Comparison of ENCODE assay signal across 7 cellular contexts in genomic region chr14:73173092-73173735, GRCh38. TPM values are rescaled to one million over a fixed set of nuclear protein-coding genes. Genes with fewer than 3 reads are reported as not detected.
DNase-seq lines count a peak whose midpoint lies in the region; ATAC-seq and TF ChIP-seq lines count a peak whose summit lies in the region.

No MANE protein-coding gene starts in this region.

- ATAC-seq in gastroesophageal sphincter (no peak), HG02798 (IDR thresholded peaks at IDR 0.05; ENCODE audit: poor library complexity, unreplicated experiment) (no peak)

- no peak overlapping the region for H3K27ac ChIP-seq in SU-DHL-6 (ENCODE audit: low read depth, low read length)
- H3K27ac ChIP-seq in gastroesophageal sphincter, result no peak overlapping the region
- peak overlapping the region; percentile 49 for H3K27ac ChIP-seq in substantia nigra (ENCODE audit: low read depth, low read length, poor library complexity, severe bottlenecking)

- H2AFZ ChIP-seq in SU-DHL-6 (ENCODE audit: low read depth, low read length, severe bottlenecking), result no peak overlapping the region

- H3K4me1 ChIP-seq in gastroesophageal sphincter, result no peaks in the 10 kb centered on the region

- H4K20me1 ChIP-seq in SU-DHL-6 (ENCODE audit: low read depth, low read length), result no peaks in the 10 kb centered on the region

- H3K79me2 ChIP-seq in SU-DHL-6 (ENCODE audit: insufficient read depth, low read length), result no peaks in the 10 kb centered on the region

- no peaks in the 10 kb centered on the region for H3K27me3 ChIP-seq in SU-DHL-6 (ENCODE audit: low read length)
- H3K27me3 ChIP-seq in gastroesophageal sphincter, result no peaks in the 10 kb centered on the region

- TF ChIP-seq EP300 in gastroesophageal sphincter (IDR thresholded peaks at IDR 0.05), result no peak

- H3K9me3 ChIP-seq in SU-DHL-6 (ENCODE audit: insufficient read depth, low read length) (no peaks in the 10 kb centered on the region), gastroesophageal sphincter (no peaks in the 10 kb centered on the region)

- peak; percentile 40 for TF ChIP-seq CTCF in SU-DHL-6 (IDR thresholded peaks at IDR 0.05; ENCODE audit: insufficient read depth, low read length, poor library complexity, severe bottlenecking)
- peak; percentile 25 to 55 (median 34) for TF ChIP-seq CTCF in gastroesophageal sphincter (IDR thresholded peaks at IDR 0.05)

- H3K4me2 ChIP-seq in SU-DHL-6 (ENCODE audit: low read depth, low read length, poor library complexity, severe bottlenecking), result no peak overlapping the region

- H3K4me3 ChIP-seq in SU-DHL-6 (ENCODE audit: insufficient read depth, low read length, poor library complexity, severe bottlenecking) (no peak overlapping the region), gastroesophageal sphincter (no peak overlapping the region)

- WGBS in gastroesophageal sphincter (ENCODE audit: low coverage in 1 of 2), 2 donors, result 48 to 51% methylated on average over 3 of the region's 3 CpGs

- TF ChIP-seq POLR2A in gastroesophageal sphincter (IDR thresholded peaks at IDR 0.05), result no peak

- DNase-seq in DMS114 treated with DMSO at 0.1 percent for 48 hours (lab: John Stamatoyannopoulos, UW; ENCODE audit: unreplicated experiment), result peak; percentile 37
- DNase-seq in HT1080 (ENCODE audit: low read depth), result peak; percentile 32
- DNase-seq in substantia nigra (lab: John Stamatoyannopoulos, UW), result no peak
- DNase-seq in GOT3 (lab: John Stamatoyannopoulos, UW), result no peak

- no peaks in the 10 kb centered on the region for H3K9me2 ChIP-seq in SU-DHL-6 (replicated peaks; ENCODE audit: insufficient read depth, low read length)

- H3K9ac ChIP-seq in SU-DHL-6 (ENCODE audit: low read length), result no peak overlapping the region

- no peaks in the 10 kb centered on the region for H3K36me3 ChIP-seq in SU-DHL-6 (ENCODE audit: low read length)
- peaks cover 0 to 98% of the 10 kb centered on the region in 2 donors for H3K36me3 ChIP-seq in gastroesophageal sphincter

- H3F3A ChIP-seq in SU-DHL-6 (ENCODE audit: insufficient read depth), result no peaks in the 10 kb centered on the region

RNA-seq across cellular contexts. Expression of gene PSEN1, which starts 36.9 kb away (rescaled TPM):
- total RNA-seq in HT1080 (2014; rRNA removed; shearing (Covaris generic)), result 20.9 and 27.0 TPM in 2 replicates
- polyA plus RNA-seq in HT1080 (2015; cell fraction: cytosol; rRNA removed), result 21.4 and 21.6 TPM in 2 replicates
- polyA plus RNA-seq in HT1080 (2015; cell fraction: nucleus; rRNA removed), result 37.1 and 37.9 TPM in 2 replicates
- total RNA-seq in gastroesophageal sphincter, result 10 to 100 TPM; 40.1 to 54.6 (median 45.9) TPM

Comparison
In these comparisons a context has a peak if more than half of its experiments do, and no peak if none do; other contexts are left out.
1. DNase-seq: peak in DMS114 treated with DMSO at 0.1 percent for 48 hours (single experiment) and HT1080 (single experiment); none in substantia nigra (0 of 49) and GOT3 (single experiment).